In the genomic region with DNA sequence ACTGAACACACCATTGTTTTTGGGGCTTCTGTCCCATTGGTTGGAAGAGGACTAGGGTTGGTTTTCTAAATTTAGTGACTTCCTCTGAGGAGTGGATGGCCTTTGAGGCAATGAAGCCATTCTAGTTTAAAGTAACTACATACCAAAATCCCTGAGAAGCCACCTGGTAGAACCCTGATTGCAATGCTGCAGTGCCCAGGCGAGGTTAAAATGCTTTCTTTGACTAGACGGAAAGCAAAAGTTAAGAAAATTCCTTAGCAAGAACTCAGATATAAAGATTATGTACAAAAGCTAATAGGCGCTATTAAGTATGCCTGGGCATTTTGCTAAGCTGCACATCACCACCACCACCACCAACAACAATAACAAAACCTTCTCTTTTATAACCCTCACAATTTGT, we compare ENCODE assay signal across 1 cellular context.
TF ChIP-seq lines count a peak whose summit lies in the region.

No MANE protein-coding gene starts in this region.

TF ChIP-seq in HepG2, 621 proteins besides CTCF, POLR2A, EP300 and RAD21:
- no peak for TF ChIP-seq MXD4 (CRISPR knock-in tag; IDR thresholded peaks at IDR 0.05)
- TF ChIP-seq ARID3A (IDR thresholded peaks at IDR 0.05; ENCODE audit: low read depth, low read length) = no peak
- TF ChIP-seq, protein P1, sequence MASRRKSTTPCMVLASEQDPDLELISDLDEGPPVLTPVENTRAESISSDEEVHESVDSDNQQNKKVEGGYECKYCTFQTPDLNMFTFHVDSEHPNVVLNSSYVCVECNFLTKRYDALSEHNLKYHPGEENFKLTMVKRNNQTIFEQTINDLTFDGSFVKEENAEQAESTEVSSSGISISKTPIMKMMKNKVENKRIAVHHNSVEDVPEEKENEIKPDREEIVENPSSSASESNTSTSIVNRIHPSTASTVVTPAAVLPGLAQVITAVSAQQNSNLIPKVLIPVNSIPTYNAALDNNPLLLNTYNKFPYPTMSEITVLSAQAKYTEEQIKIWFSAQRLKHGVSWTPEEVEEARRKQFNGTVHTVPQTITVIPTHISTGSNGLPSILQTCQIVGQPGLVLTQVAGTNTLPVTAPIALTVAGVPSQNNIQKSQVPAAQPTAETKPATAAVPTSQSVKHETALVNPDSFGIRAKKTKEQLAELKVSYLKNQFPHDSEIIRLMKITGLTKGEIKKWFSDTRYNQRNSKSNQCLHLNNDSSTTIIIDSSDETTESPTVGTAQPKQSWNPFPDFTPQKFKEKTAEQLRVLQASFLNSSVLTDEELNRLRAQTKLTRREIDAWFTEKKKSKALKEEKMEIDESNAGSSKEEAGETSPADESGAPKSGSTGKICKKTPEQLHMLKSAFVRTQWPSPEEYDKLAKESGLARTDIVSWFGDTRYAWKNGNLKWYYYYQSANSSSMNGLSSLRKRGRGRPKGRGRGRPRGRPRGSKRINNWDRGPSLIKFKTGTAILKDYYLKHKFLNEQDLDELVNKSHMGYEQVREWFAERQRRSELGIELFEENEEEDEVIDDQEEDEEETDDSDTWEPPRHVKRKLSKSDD (CRISPR knock-in tag; IDR thresholded peaks at IDR 0.05; ENCODE audit: low read depth) = no peak
- no peak for TF ChIP-seq ATF3 (CRISPR knock-in tag; IDR thresholded peaks at IDR 0.05)
- TF ChIP-seq, protein P2, sequence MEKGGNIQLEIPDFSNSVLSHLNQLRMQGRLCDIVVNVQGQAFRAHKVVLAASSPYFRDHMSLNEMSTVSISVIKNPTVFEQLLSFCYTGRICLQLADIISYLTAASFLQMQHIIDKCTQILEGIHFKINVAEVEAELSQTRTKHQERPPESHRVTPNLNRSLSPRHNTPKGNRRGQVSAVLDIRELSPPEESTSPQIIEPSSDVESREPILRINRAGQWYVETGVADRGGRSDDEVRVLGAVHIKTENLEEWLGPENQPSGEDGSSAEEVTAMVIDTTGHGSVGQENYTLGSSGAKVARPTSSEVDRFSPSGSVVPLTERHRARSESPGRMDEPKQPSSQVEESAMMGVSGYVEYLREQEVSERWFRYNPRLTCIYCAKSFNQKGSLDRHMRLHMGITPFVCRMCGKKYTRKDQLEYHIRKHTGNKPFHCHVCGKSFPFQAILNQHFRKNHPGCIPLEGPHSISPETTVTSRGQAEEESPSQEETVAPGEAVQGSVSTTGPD (CRISPR knock-in tag; IDR thresholded peaks at IDR 0.05) = no peak
- no peak for TF ChIP-seq ZNF207 (IDR thresholded peaks at IDR 0.05; ENCODE audit: borderline replicate concordance)
